ENCODE assay signal across 17 cellular contexts in the genomic region with DNA sequence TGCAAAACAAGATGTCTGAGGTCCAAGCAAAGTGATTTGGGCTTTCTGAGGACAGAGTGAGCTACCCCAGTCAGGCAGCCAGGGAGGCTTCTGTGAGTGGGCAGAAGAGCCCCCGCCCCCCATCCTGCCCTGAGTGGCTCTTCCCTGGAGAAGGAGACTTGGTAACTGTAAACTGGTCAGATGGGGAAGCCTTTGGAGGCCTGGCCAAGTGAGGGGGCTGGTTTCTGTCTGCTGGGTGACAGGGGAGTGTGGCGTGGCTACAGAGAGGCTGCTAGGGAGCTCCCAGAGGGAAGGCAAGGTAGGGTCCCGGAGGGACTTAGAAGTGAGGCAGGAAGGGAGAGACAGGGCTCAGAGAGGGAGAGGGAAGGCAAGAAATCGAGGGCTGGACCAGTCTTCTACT.
A peak's percentile ranks its signal among the peaks of the same experiment; 100 is the strongest.
DNase-seq lines count a peak whose midpoint lies in the region; ATAC-seq and TF ChIP-seq lines count a peak whose summit lies in the region.
"Had no signal": no experiment of that assay in that cellular context is flagged by ENCODE, and none has a peak within 500 bp of the region (broad histone marks: within the 10 kb centered on the region; RNA-seq: fewer than 3 reads in every experiment).

No MANE protein-coding gene starts in this region.

- H3K36me3 ChIP-seq in Caco-2 (ENCODE audit: control insufficient read depth, insufficient read depth, low read length) (no peaks in the 10 kb centered on the region; the same call in 1 of the 2 replicates), hepatocyte (replicated peaks; ENCODE audit: insufficient read depth, low read depth) (no peaks in the 10 kb centered on the region)
- H3K36me3 ChIP-seq: left lung had no signal

- peaks cover 73% of the 10 kb centered on the region for H3K4me1 ChIP-seq in Caco-2
- H3K4me1 ChIP-seq in hepatocyte (ENCODE audit: insufficient read depth) = peaks cover 50% of the 10 kb centered on the region

- TF ChIP-seq CTCF in Caco-2 (IDR thresholded peaks at IDR 0.05; ENCODE audit: insufficient read depth in 1 of 2, low read depth in 1 of 2, low read length in 1 of 2, severe bottlenecking in 1 of 2, unreplicated experiment in 1 of 2) (no peak), hepatocyte (IDR thresholded peaks at IDR 0.05; ENCODE audit: poor library complexity) (no peak)

- H3K79me2 ChIP-seq in hepatocyte = peaks cover 4% of the 10 kb centered on the region

- H3K9me3 ChIP-seq in Caco-2 (no peaks in the 10 kb centered on the region), hepatocyte (ENCODE audit: low read depth) (no peaks in the 10 kb centered on the region)
- H3K9me3 ChIP-seq: left lung had no signal

- H3K9me2 ChIP-seq in hepatocyte (replicated peaks; ENCODE audit: insufficient read depth) = no peaks in the 10 kb centered on the region

- peak overlapping the region; percentile 96 for H3K27ac ChIP-seq in hepatocyte
- H3K27ac ChIP-seq: left lung had no signal

- no peaks in the 10 kb centered on the region for H4K20me1 ChIP-seq in hepatocyte (ENCODE audit: insufficient read depth, poor library complexity, severe bottlenecking)

- ATAC-seq in sciatic nerve = no peak
- ATAC-seq: activated T-cell treated with anti-CD3 and anti-CD28 coated beads, Interleukin-2, amount 50 U/mL, for 72 hours; foreskin keratinocyte; left lung; stimulated activated naive CD8-positive, alpha-beta T cell treated with anti-CD3 and anti-CD28 coated beads, Interleukin-15, amount 100 ng/mL, for 72 hours had no signal

- H2AFZ ChIP-seq in hepatocyte = no peak overlapping the region

- no peak for DNase-seq in Caco-2
- DNase-seq in SK-N-DZ (ENCODE audit: low spot score) = peak; percentile 88
- no peak for DNase-seq in hepatocyte (ENCODE audit: low spot score)
- peak; percentile 53 for DNase-seq in sciatic nerve (ENCODE audit: low spot score)
- no peak for DNase-seq in SW480 (ENCODE audit: low spot score)
- no peak for DNase-seq in cerebellar nuclear complex (lab: John Stamatoyannopoulos, UW)
- no peak for DNase-seq in NCI-H1105 treated with DMSO at 0.1 percent for 48 hours (lab: John Stamatoyannopoulos, UW)
- DNase-seq in NK-92 treated with Interleukin-12 subunit alpha and Interleukin-12 subunit beta, amount 100 ng/mL, for 24 hours (lab: John Stamatoyannopoulos, UW) = no peak
- DNase-seq: activated CD4-positive, alpha-beta T cell treated with anti-CD3 and anti-CD28 coated beads, Interleukin-2, amount 50 U/mL, for 48 hours; activated T-cell treated with anti-CD3 and anti-CD28 coated beads, Interleukin-2, amount 50 U/mL, for 72 hours; caudate nucleus; foreskin keratinocyte; left lung; MM.1S; NCI-H1930; NCI-H510A; stimulated activated naive CD8-positive, alpha-beta T cell treated with anti-CD3 and anti-CD28 coated beads, Interleukin-15, amount 100 ng/mL, for 72 hours had no signal

- H3K4me3 ChIP-seq in Caco-2 (ENCODE audit: low read depth, low read length) (no peak overlapping the region), hepatocyte (no peak overlapping the region)
- H3K4me3 ChIP-seq: left lung had no signal

- H3K4me3 Mint-ChIP-seq in Caco-2 (ENCODE audit: unreplicated experiment) = peak overlapping the region; percentile 63
- H3K4me3 Mint-ChIP-seq: activated T-cell treated with anti-CD3 and anti-CD28 coated beads, Interleukin-2, amount 50 U/mL, for 72 hours; stimulated activated naive CD8-positive, alpha-beta T cell treated with anti-CD3 and anti-CD28 coated beads, Interleukin-15, amount 100 ng/mL, for 72 hours had no signal

- peaks cover 14% of the 10 kb centered on the region for H3K36me3 Mint-ChIP-seq in Caco-2 (ENCODE audit: insufficient read depth, unreplicated experiment)

- POLR2A ChIA-PET in Caco-2 (lab: Charles Lee) = no interaction called here

- CTCF ChIA-PET in Caco-2 (lab: Charles Lee) = interaction anchor here (0.6 to 3.0 kb wide), 5 partner anchors 25 to 431 kb away, joined by 3 to 39 read pairs (median 6); partner anchors contain the start of gene ZFP36L2

- H3K27me3 Mint-ChIP-seq in Caco-2 (ENCODE audit: insufficient read depth, unreplicated experiment) = no peaks in the 10 kb centered on the region

- H3K4me2 ChIP-seq in hepatocyte = no peak overlapping the region

- peaks cover 64% of the 10 kb centered on the region for H3K4me1 Mint-ChIP-seq in Caco-2 (ENCODE audit: low read depth, unreplicated experiment)

- H3K27me3 ChIP-seq in Caco-2 (replicated peaks; ENCODE audit: control insufficient read depth, insufficient read depth, low read length) = no peaks in the 10 kb centered on the region
- H3K27me3 ChIP-seq in hepatocyte = no peaks in the 10 kb centered on the region
- H3K27me3 ChIP-seq: foreskin keratinocyte had no signal

- H3K27ac Mint-ChIP-seq in Caco-2 (ENCODE audit: unreplicated experiment) = peak overlapping the region; percentile 84
- H3K27ac Mint-ChIP-seq: activated T-cell treated with anti-CD3 and anti-CD28 coated beads, Interleukin-2, amount 50 U/mL, for 72 hours; stimulated activated naive CD8-positive, alpha-beta T cell treated with anti-CD3 and anti-CD28 coated beads, Interleukin-15, amount 100 ng/mL, for 72 hours had no signal

- no TSS peak for BruUV-seq in Caco-2 (replicated peaks; lab: Mats Ljungman, UMichigan)

- intact Hi-C loops in Caco-2 (cut with micrococcal nuclease; ENCODE audit: unreplicated experiment) (loop anchor here (1.0 kb wide), 2 partner anchors 16 to 26 kb away; no protein-coding TSS in a partner anchor), sciatic nerve (cut with DNase I) (no loop called here)

- 83% methylated on average over 4 of the region's 4 CpGs for WGBS in hepatocyte (ENCODE audit: low lambda C conversion rate, missing lambda C conversion rate)

- H3K9me3 Mint-ChIP-seq in Caco-2 (ENCODE audit: unreplicated experiment) = no peaks in the 10 kb centered on the region
- H3K9me3 Mint-ChIP-seq: activated T-cell treated with anti-CD3 and anti-CD28 coated beads, Interleukin-2, amount 50 U/mL, for 72 hours; stimulated activated naive CD8-positive, alpha-beta T cell treated with anti-CD3 and anti-CD28 coated beads, Interleukin-15, amount 100 ng/mL, for 72 hours had no signal

Comparison
In these comparisons a context has a peak if more than half of its experiments do, and no peak if none do; other contexts are left out.
1. DNase-seq: peak in SK-N-DZ (single experiment) and sciatic nerve (single experiment); none in Caco-2 (0 of 2), hepatocyte (single experiment), SW480 (single experiment), cerebellar nuclear complex (0 of 2), NCI-H1105 treated with DMSO at 0.1 percent for 48 hours (single experiment) and NK-92 treated with Interleukin-12 subunit alpha and Interleukin-12 subunit beta, amount 100 ng/mL, for 24 hours (single experiment).